In genomic region chr3:128054363-128054762, GRCh38 we compare ENCODE assay signal across 8 cellular contexts. TPM values are rescaled to one million over a fixed set of nuclear protein-coding genes. Genes with fewer than 3 reads are reported as not detected.
DNase-seq lines count a peak whose midpoint lies in the region; ATAC-seq, FAIRE-seq and TF ChIP-seq lines count a peak whose summit lies in the region.

No MANE protein-coding gene starts in this region.

- in situ Hi-C loops in gastrocnemius medialis (cut with MboI; ENCODE audit: low sequenced_read_pairs in 4 of 4), result no loop called here
- in situ Hi-C loops in KBM-7 (cut with MboI; ENCODE audit: low pct_unique_long_range_greater_than_20kb, low sequenced_read_pairs), result no loop called here

- H3K79me2 ChIP-seq in SU-DHL-6 (ENCODE audit: insufficient read depth, low read length) (peaks cover 43% of the 10 kb centered on the region), fibroblast of lung (ENCODE audit: control insufficient read depth, insufficient read depth, low read length) (peaks cover 56% of the 10 kb centered on the region)

- H3K36me3 ChIP-seq in SU-DHL-6 (ENCODE audit: low read length), result peaks cover 9% of the 10 kb centered on the region; the same call in 1 of the 2 replicates
- peaks cover 17% of the 10 kb centered on the region for H3K36me3 ChIP-seq in fibroblast of lung (ENCODE audit: control insufficient read depth, insufficient read depth, low read length)
- peaks cover 0 to 43% of the 10 kb centered on the region in 2 donors for H3K36me3 ChIP-seq in gastrocnemius medialis

- H3K4me2 ChIP-seq in SU-DHL-6 (ENCODE audit: low read depth, low read length, poor library complexity, severe bottlenecking) (peak overlapping the region; percentile 88), fibroblast of lung (ENCODE audit: extremely low read depth, insufficient read depth, low read length) (peak overlapping the region; percentile 99)

- peaks cover 7% of the 10 kb centered on the region for H3K4me1 ChIP-seq in fibroblast of lung (ENCODE audit: control insufficient read depth, extremely low read depth, insufficient read depth, low read length)
- H3K4me1 ChIP-seq in gastrocnemius medialis, result peaks cover 34 to 43% of the 10 kb centered on the region in 2 donors

- H3K27ac ChIP-seq in SU-DHL-6 (ENCODE audit: low read depth, low read length), result no peak overlapping the region
- H3K27ac ChIP-seq in fibroblast of lung (ENCODE audit: insufficient read depth, low read length), result peak overlapping the region; percentile 98
- peak overlapping the region; percentile 86 to 99 (median 95) for H3K27ac ChIP-seq in gastrocnemius medialis
- no peak overlapping the region for H3K27ac ChIP-seq in substantia nigra (ENCODE audit: low read depth, low read length, poor library complexity, severe bottlenecking)

- TF ChIP-seq POLR2A in GM12892 (IDR thresholded peaks at IDR 0.05; ENCODE audit: low read depth, low read length), result no peak
- TF ChIP-seq POLR2A in gastrocnemius medialis (IDR thresholded peaks at IDR 0.05), result peak in 1 of 2 donors; percentile 50

- peak; percentile 24 for FAIRE-seq in GM12892 (lab: Jason Lieb, UNC)

- no peak overlapping the region for H3K4me3 ChIP-seq in SU-DHL-6 (ENCODE audit: insufficient read depth, low read length, poor library complexity, severe bottlenecking)
- peak overlapping the region; percentile 74 to 99 (median 96) for H3K4me3 ChIP-seq in fibroblast of lung (replicated peaks in 1 of 4; ENCODE audit: control extremely low read depth in 1 of 4, insufficient read depth in 1 of 4, low read depth in 3 of 4, low read length in 4 of 4)
- H3K4me3 ChIP-seq in gastrocnemius medialis, result peak overlapping the region; percentile 68 to 96 (median 94)

- ATAC-seq in gastrocnemius medialis (peak; percentile 44 to 64), HG03378 (IDR thresholded peaks at IDR 0.05; ENCODE audit: unreplicated experiment) (no peak), HG03565 (IDR thresholded peaks at IDR 0.05; ENCODE audit: unreplicated experiment) (no peak)

- no peak for TF ChIP-seq CTCF in SU-DHL-6 (IDR thresholded peaks at IDR 0.05; ENCODE audit: insufficient read depth, low read length, poor library complexity, severe bottlenecking)
- no peak for TF ChIP-seq CTCF in fibroblast of lung (conservative IDR thresholded peaks at IDR 0.05 in 1 of 2, IDR thresholded peaks at IDR 0.05 in 1 of 2; ENCODE audit: low read depth in 1 of 2, low read length in 2 of 2)
- TF ChIP-seq CTCF in gastrocnemius medialis (IDR thresholded peaks at IDR 0.05 in 4 of 5, conservative IDR thresholded peaks at IDR 0.05 in 1 of 5), result no peak

- H2AFZ ChIP-seq in SU-DHL-6 (ENCODE audit: low read depth, low read length, severe bottlenecking), result no peak overlapping the region
- H2AFZ ChIP-seq in fibroblast of lung (ENCODE audit: low read length), result no peak overlapping the region

- H3F3A ChIP-seq in SU-DHL-6 (ENCODE audit: insufficient read depth), result no peaks in the 10 kb centered on the region

- DNase-seq in GM12892 (ENCODE audit: insufficient read length), result no peak
- peak; percentile 40 to 72 for DNase-seq in fibroblast of lung (ENCODE audit: low read depth in 2 of 2)
- DNase-seq in gastrocnemius medialis, result peak; percentile 54 to 69
- no peak for DNase-seq in KBM-7
- no peak for DNase-seq in substantia nigra (lab: John Stamatoyannopoulos, UW)

- intact Hi-C loops in gastrocnemius medialis (cut with DNase I; ENCODE audit: low total_unique reads), result loop anchor here (5.0 kb wide), 2 partner anchors 102 to 382 kb away; partner anchors contain the start of gene ABTB1

- H3K9me3 ChIP-seq in SU-DHL-6 (ENCODE audit: insufficient read depth, low read length) (no peaks in the 10 kb centered on the region), fibroblast of lung (ENCODE audit: control insufficient read depth, insufficient read depth, low read depth, low read length) (no peaks in the 10 kb centered on the region), gastrocnemius medialis (no peaks in the 10 kb centered on the region)

- H4K20me1 ChIP-seq in SU-DHL-6 (ENCODE audit: low read depth, low read length), result no peaks in the 10 kb centered on the region
- no peaks in the 10 kb centered on the region for H4K20me1 ChIP-seq in fibroblast of lung (ENCODE audit: control insufficient read depth, extremely low read depth, insufficient read depth, low read length)

- H3K27me3 ChIP-seq in SU-DHL-6 (ENCODE audit: low read length) (no peaks in the 10 kb centered on the region), fibroblast of lung (ENCODE audit: control insufficient read depth, insufficient read depth, low read length) (no peaks in the 10 kb centered on the region), gastrocnemius medialis (no peaks in the 10 kb centered on the region)

- H3K9ac ChIP-seq in SU-DHL-6 (ENCODE audit: low read length) (peak overlapping the region; percentile 98), fibroblast of lung (ENCODE audit: insufficient read depth, low read length) (no peak overlapping the region)

- no peaks in the 10 kb centered on the region for H3K9me2 ChIP-seq in SU-DHL-6 (replicated peaks; ENCODE audit: insufficient read depth, low read length)

RNA-seq across cellular contexts. Expression of gene SEC61A1, which starts 2.1 kb away (rescaled TPM):
- 53.7 TPM for polyA plus RNA-seq in GM12892 (2012; ENCODE audit: missing spikeins)
- total RNA-seq in fibroblast of lung (228 and 398 TPM in 2 replicates), gastrocnemius medialis (100 to 1,000 TPM in 2 of 4 donors, 10 to 100 TPM in 2; 81.6 to 135 (median 106) TPM)
- polyA plus RNA-seq in fibroblast of lung, result 509 and 525 TPM in 2 replicates
- polyA plus RNA-seq in fibroblast of lung (2012), result 366 and 412 TPM in 2 replicates
- polyA minus RNA-seq in fibroblast of lung (ENCODE audit: low replicate concordance), result 711 and 936 TPM in 2 replicates

Comparison
In these comparisons a context has a peak if more than half of its experiments do, and no peak if none do; other contexts are left out.
1. DNase-seq: peak in fibroblast of lung (2 of 2) and gastrocnemius medialis (2 of 2); none in GM12892 (single experiment), KBM-7 (single experiment) and substantia nigra (0 of 49).
2. H3K27ac ChIP-seq: peak in fibroblast of lung (single experiment) and gastrocnemius medialis (4 of 4); none in SU-DHL-6 (single experiment) and substantia nigra (single experiment).
3. ATAC-seq: peak in gastrocnemius medialis (2 of 2); none in HG03378 (single experiment) and HG03565 (single experiment).